Comparison of ENCODE assay signal across 27 cellular contexts in genomic region chrX:127884921-127885320, GRCh38.
"Had no signal": no experiment of that assay in that cellular context is flagged by ENCODE, and none has a peak within 500 bp of the region (broad histone marks: within the 10 kb centered on the region; RNA-seq: fewer than 3 reads in every experiment).

No MANE protein-coding gene starts in this region.

- H3K9me3 Mint-ChIP-seq: stimulated activated memory B cell treated with anti-CD40 and anti-IgM and Interleukin-4, amounts not matched to agents 10 μg/mL and 1 μg/mL and 100 μg/mL, for 72 hours; stimulated activated naive B cell treated with anti-CD40 and anti-IgM and Interleukin-4, amounts not matched to agents 10 μg/mL and 1 μg/mL and 100 μg/mL, for 72 hours; stimulated activated naive CD8-positive, alpha-beta T cell treated with anti-CD3 and anti-CD28 coated beads, Interleukin-15, amount 100 ng/mL, for 72 hours; stimulated activated naive CD8-positive, alpha-beta T cell treated with anti-CD3 and anti-CD28 coated beads, Interleukin-15, Interleukin-2, amounts not matched to agents 100 ng/mL and 50 ng/mL, for 24 hours; type B pancreatic cell had no signal

- H3K4me3 ChIP-seq: stomach, suprapubic skin, testis, thoracic aorta, thyroid gland, tibial artery, tibial nerve, transverse colon, upper lobe of left lung, upper lobe of right lung, uterus, vagina had no signal

- H3K36me3 ChIP-seq: stomach, suprapubic skin, thoracic aorta, thyroid gland, tibial artery, tibial nerve, transverse colon, upper lobe of left lung, upper lobe of right lung, uterus, vagina had no signal

- H3K4me1 Mint-ChIP-seq: stimulated activated effector memory CD8-positive, alpha-beta T cell treated with anti-CD3 and anti-CD28 coated beads, Interleukin-12 subunit alpha, Interleukin-12 subunit beta, amount 100 ng/mL, for 72 hours; stimulated activated memory B cell treated with anti-CD40 and anti-IgM and Interleukin-4, amounts not matched to agents 10 μg/mL and 1 μg/mL and 100 μg/mL, for 72 hours; stimulated activated naive B cell treated with anti-CD40 and anti-IgM and Interleukin-4, amounts not matched to agents 10 μg/mL and 1 μg/mL and 100 μg/mL, for 72 hours; stimulated activated naive CD8-positive, alpha-beta T cell treated with anti-CD3 and anti-CD28 coated beads, Interleukin-15, amount 100 ng/mL, for 72 hours had no signal

- H3K9me3 ChIP-seq: stomach, suprapubic skin, testis, thoracic aorta, thyroid gland, tibial artery, tibial nerve, transverse colon, upper lobe of left lung, upper lobe of right lung, uterus, vagina had no signal

- H3K27me3 ChIP-seq: stomach, suprapubic skin, testis, thyroid gland, tibial artery, tibial nerve, transverse colon, upper lobe of left lung, upper lobe of right lung, uterus, vagina had no signal

- H3K4me3 Mint-ChIP-seq: stimulated activated effector memory CD8-positive, alpha-beta T cell treated with anti-CD3 and anti-CD28 coated beads, Interleukin-12 subunit alpha, Interleukin-12 subunit beta, amount 100 ng/mL, for 72 hours; stimulated activated memory B cell treated with anti-CD40 and anti-IgM and Interleukin-4, amounts not matched to agents 10 μg/mL and 1 μg/mL and 100 μg/mL, for 72 hours; stimulated activated naive B cell treated with anti-CD40 and anti-IgM and Interleukin-4, amounts not matched to agents 10 μg/mL and 1 μg/mL and 100 μg/mL, for 72 hours; stimulated activated naive CD8-positive, alpha-beta T cell treated with anti-CD3 and anti-CD28 coated beads, Interleukin-15, amount 100 ng/mL, for 72 hours; stimulated activated naive CD8-positive, alpha-beta T cell treated with anti-CD3 and anti-CD28 coated beads, Interleukin-15, Interleukin-2, amounts not matched to agents 100 ng/mL and 50 ng/mL, for 24 hours; type B pancreatic cell had no signal

- H3K4me1 ChIP-seq: stomach, suprapubic skin, testis, thyroid gland, tibial artery, tibial nerve, transverse colon, upper lobe of left lung, upper lobe of right lung, uterus, vagina had no signal

- H3K27me3 Mint-ChIP-seq: stimulated activated memory B cell treated with anti-CD40 and anti-IgM and Interleukin-4, amounts not matched to agents 10 μg/mL and 1 μg/mL and 100 μg/mL, for 72 hours; stimulated activated naive B cell treated with anti-CD40 and anti-IgM and Interleukin-4, amounts not matched to agents 10 μg/mL and 1 μg/mL and 100 μg/mL, for 72 hours; stimulated activated naive CD8-positive, alpha-beta T cell treated with anti-CD3 and anti-CD28 coated beads, Interleukin-15, amount 100 ng/mL, for 72 hours; stimulated activated naive CD8-positive, alpha-beta T cell treated with anti-CD3 and anti-CD28 coated beads, Interleukin-15, Interleukin-2, amounts not matched to agents 100 ng/mL and 50 ng/mL, for 24 hours; type B pancreatic cell had no signal

- DNase-seq: stimulated activated CD4-positive, alpha-beta T cell treated with anti-CD3 and anti-CD28 coated beads, Interleukin-2, amount 100 ng/mL, for 48 hours; stimulated activated CD4-positive, alpha-beta T cell treated with anti-CD3 and anti-CD28 coated beads, Interleukin-4, amount 100 ng/mL, for 1 hour; stimulated activated CD4-positive, alpha-beta T cell treated with anti-CD3 and anti-CD28 coated beads, Interleukin-4, amount 100 ng/mL, for 24 hours; stimulated activated CD4-positive, alpha-beta T cell treated with anti-CD3 and anti-CD28 coated beads, Interleukin-4, amount 100 ng/mL, for 4 hours; stimulated activated CD8-positive, alpha-beta memory T cell treated with anti-CD3 and anti-CD28 coated beads, Interleukin-4, amount 100 ng/mL, for 48 hours; stimulated activated naive B cell treated with anti-CD40 and anti-IgM and Interleukin-4, amounts not matched to agents 10 μg/mL and 1 μg/mL and 100 μg/mL, for 72 hours; stimulated activated naive CD4-positive, alpha-beta T cell; stimulated activated naive CD4-positive, alpha-beta T cell treated with Interleukin-2 at 50 U/mL for 16 hours; stimulated activated naive CD8-positive, alpha-beta T cell treated with anti-CD3 and anti-CD28 coated beads, Interleukin-15, amount 100 ng/mL, for 72 hours; stimulated activated naive CD8-positive, alpha-beta T cell treated with anti-CD3 and anti-CD28 coated beads, Interleukin-15, Interleukin-2, amounts not matched to agents 100 U/mL and 50 U/mL, for 24 hours; stomach; substantia nigra; testis; thyroid gland; tibial artery; transverse colon; upper lobe of left lung; upper lobe of right lung; uterus had no signal

- H3K36me3 Mint-ChIP-seq: stimulated activated effector memory CD8-positive, alpha-beta T cell treated with anti-CD3 and anti-CD28 coated beads, Interleukin-12 subunit alpha, Interleukin-12 subunit beta, amount 100 ng/mL, for 72 hours; stimulated activated memory B cell treated with anti-CD40 and anti-IgM and Interleukin-4, amounts not matched to agents 10 μg/mL and 1 μg/mL and 100 μg/mL, for 72 hours; stimulated activated naive B cell treated with anti-CD40 and anti-IgM and Interleukin-4, amounts not matched to agents 10 μg/mL and 1 μg/mL and 100 μg/mL, for 72 hours; type B pancreatic cell had no signal

- H3K27ac Mint-ChIP-seq: stimulated activated effector memory CD8-positive, alpha-beta T cell treated with anti-CD3 and anti-CD28 coated beads, Interleukin-12 subunit alpha, Interleukin-12 subunit beta, amount 100 ng/mL, for 72 hours; stimulated activated memory B cell treated with anti-CD40 and anti-IgM and Interleukin-4, amounts not matched to agents 10 μg/mL and 1 μg/mL and 100 μg/mL, for 72 hours; stimulated activated naive B cell treated with anti-CD40 and anti-IgM and Interleukin-4, amounts not matched to agents 10 μg/mL and 1 μg/mL and 100 μg/mL, for 72 hours; stimulated activated naive CD8-positive, alpha-beta T cell treated with anti-CD3 and anti-CD28 coated beads, Interleukin-15, Interleukin-2, amounts not matched to agents 100 ng/mL and 50 ng/mL, for 24 hours; type B pancreatic cell had no signal

- ATAC-seq: stimulated activated effector memory CD8-positive, alpha-beta T cell treated with anti-CD3 and anti-CD28 coated beads, Interleukin-12 subunit alpha, Interleukin-12 subunit beta, amount 100 ng/mL, for 72 hours; stimulated activated memory B cell treated with anti-CD40 and anti-IgM and Interleukin-4, amounts not matched to agents 10 μg/mL and 1 μg/mL and 100 μg/mL, for 72 hours; stimulated activated naive B cell treated with anti-CD40 and anti-IgM and Interleukin-4, amounts not matched to agents 10 μg/mL and 1 μg/mL and 100 μg/mL, for 72 hours; stimulated activated naive CD8-positive, alpha-beta T cell treated with anti-CD3 and anti-CD28 coated beads, Interleukin-15, amount 100 ng/mL, for 72 hours; stimulated activated naive CD8-positive, alpha-beta T cell treated with anti-CD3 and anti-CD28 coated beads, Interleukin-15, Interleukin-2, amounts not matched to agents 100 U/mL and 50 U/mL, for 24 hours; upper lobe of right lung had no signal

- H3K27ac ChIP-seq: stomach, suprapubic skin, testis, thoracic aorta, thyroid gland, tibial artery, tibial nerve, transverse colon, upper lobe of left lung, upper lobe of right lung, uterus, vagina had no signal
